ENCODE assay signal across 8 cellular contexts in the genomic region with DNA sequence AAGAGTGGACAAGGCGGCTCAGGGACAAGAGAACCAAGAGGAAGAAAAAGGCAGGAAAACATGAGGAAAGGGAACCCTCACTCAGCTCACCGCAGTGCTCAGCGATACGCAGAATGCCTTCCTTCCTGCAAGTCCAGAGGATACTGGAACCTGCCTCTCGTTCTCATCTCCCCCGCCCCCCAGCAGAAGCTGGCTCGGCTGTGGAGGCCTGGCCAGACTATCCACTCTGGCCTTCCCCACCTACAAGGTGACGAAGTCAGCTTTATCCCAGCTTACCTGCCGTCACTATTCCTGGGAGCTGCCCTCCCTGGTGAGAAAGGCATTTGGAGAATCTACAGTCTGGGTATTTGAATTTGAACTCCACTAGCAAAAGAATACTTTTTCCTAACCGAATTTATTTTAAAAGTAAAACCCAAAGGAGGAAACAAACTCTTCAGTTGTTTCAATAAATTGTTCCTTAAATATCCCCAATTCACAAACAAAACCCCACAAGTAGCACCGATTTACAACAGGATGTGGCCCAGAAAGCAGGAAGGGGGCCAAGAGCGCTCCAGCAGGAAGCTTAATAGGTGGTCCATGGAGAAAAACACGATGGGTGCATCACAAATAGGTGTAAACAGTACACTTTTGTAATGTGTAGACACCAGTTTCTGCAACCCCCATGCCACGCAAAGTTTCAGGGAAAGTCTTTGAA. TPM values are rescaled to one million over a fixed set of nuclear protein-coding genes. Genes with fewer than 3 reads are reported as not detected.
DNase-seq lines count a peak whose midpoint lies in the region; ATAC-seq and TF ChIP-seq lines count a peak whose summit lies in the region.

No MANE protein-coding gene starts in this region.

- no peak overlapping the region for H2BK15ac ChIP-seq in H9 (ENCODE audit: low read depth, low read length)

- H3K4me3 ChIP-seq in iPS-11a (ENCODE audit: low read depth, low read length) (peak overlapping the region; percentile 87), smooth muscle cell (peak overlapping the region; percentile 61)

- no peak overlapping the region for H4K8ac ChIP-seq in H9 (replicated peaks; ENCODE audit: insufficient read length, low read depth, low read length)

- peak; percentile 87 for DNase-seq in H9
- peak in 1 of 2 donors; percentile 42 for DNase-seq in activated naive CD4-positive, alpha-beta T cell treated with anti-CD3 and anti-CD28 coated beads, Interleukin-2, amount 50 U/mL, for 72 hours (ENCODE audit: low spot score in 2 of 2)
- DNase-seq in smooth muscle cell (lab: John Stamatoyannopoulos, UW; ENCODE audit: unreplicated experiment), result no peak
- DNase-seq in GM10266 (ENCODE audit: extremely low spot score), result no peak
- no peak for DNase-seq in NCI-H510A (lab: John Stamatoyannopoulos, UW)
- DNase-seq in NCI-H187 (lab: John Stamatoyannopoulos, UW), result no peak

- peak overlapping the region; percentile 82 for H2BK5ac ChIP-seq in H9 (ENCODE audit: insufficient read length, low read length)

- peaks cover 4 to 10% (median 4%) of the 10 kb centered on the region in 3 experiments for H3K36me3 Mint-ChIP-seq in H9 (ENCODE audit: insufficient read depth in 1 of 3, low read depth in 3 of 3)
- peaks cover 7 to 8% of the 10 kb centered on the region in 2 donors for H3K36me3 Mint-ChIP-seq in activated naive CD4-positive, alpha-beta T cell treated with anti-CD3 and anti-CD28 coated beads, Interleukin-2, amount 50 U/mL, for 72 hours

- WGBS in H9 (ENCODE audit: extremely low coverage, insufficient read length, low lambda C conversion rate), result no CpG with 5 or more reads among the region's 14 CpGs
- WGBS in smooth muscle cell (ENCODE audit: low lambda C conversion rate), result 41% methylated on average over 14 of the region's 14 CpGs

- peak overlapping the region; percentile 31 for H4K5ac ChIP-seq in H9 (ENCODE audit: insufficient read length, low read depth, low read length)

- H3K23ac ChIP-seq in H9 (ENCODE audit: insufficient read length, low read depth, low read length), result no peak overlapping the region

- no peaks in the 10 kb centered on the region for H3K9me3 Mint-ChIP-seq in H9
- H3K9me3 Mint-ChIP-seq in activated naive CD4-positive, alpha-beta T cell treated with anti-CD3 and anti-CD28 coated beads, Interleukin-2, amount 50 U/mL, for 72 hours, result no peaks in the 10 kb centered on the region

- no peaks in the 10 kb centered on the region for H3K36me3 ChIP-seq in smooth muscle cell (ENCODE audit: low read depth)

- no peak for ATAC-seq in activated naive CD4-positive, alpha-beta T cell treated with anti-CD3 and anti-CD28 coated beads, Interleukin-2, amount 50 U/mL, for 72 hours
- ATAC-seq in HG02759 (IDR thresholded peaks at IDR 0.05; ENCODE audit: unreplicated experiment), result no peak

- peak overlapping the region; percentile 90 for H3K4me2 ChIP-seq in H9 (ENCODE audit: insufficient read depth, insufficient read length, low read length)
- peak overlapping the region; percentile 89 for H3K4me2 ChIP-seq in smooth muscle cell

- peaks cover 11% of the 10 kb centered on the region for H3K4me1 ChIP-seq in H9 (ENCODE audit: insufficient read depth, low read length)
- peaks cover 34% of the 10 kb centered on the region for H3K4me1 ChIP-seq in smooth muscle cell (ENCODE audit: low read depth)

- H3K27ac ChIP-seq in H9 (ENCODE audit: insufficient read length, low read depth, low read length) (peak overlapping the region; percentile 99), smooth muscle cell (ENCODE audit: low read depth) (peak overlapping the region; percentile 80)

- H3K56ac ChIP-seq in H9 (ENCODE audit: insufficient read length, low read depth, low read length), result peak overlapping the region; percentile 76

- no peak overlapping the region for H2BK12ac ChIP-seq in H9 (ENCODE audit: insufficient read length, low read depth, low read length)

- H3K23me2 ChIP-seq in H9 (ENCODE audit: insufficient read length, low read depth, low read length, poor library complexity, severe bottlenecking), result peaks cover 38% of the 10 kb centered on the region

- H3F3A ChIP-seq in smooth muscle cell (ENCODE audit: low read depth), result peaks cover 28% of the 10 kb centered on the region

- H3K27ac Mint-ChIP-seq in H9, result peak overlapping the region; percentile 92 to 97 (median 96)
- H3K27ac Mint-ChIP-seq in activated naive CD4-positive, alpha-beta T cell treated with anti-CD3 and anti-CD28 coated beads, Interleukin-2, amount 50 U/mL, for 72 hours, result peak overlapping the region; percentile 26 to 90

- no peak overlapping the region for H2BK20ac ChIP-seq in H9 (ENCODE audit: low read depth, low read length, poor library complexity, severe bottlenecking)

- H4K20me1 ChIP-seq in H9 (ENCODE audit: control insufficient read depth, insufficient read depth, insufficient read length) (peaks cover 6% of the 10 kb centered on the region), smooth muscle cell (ENCODE audit: low read depth) (peaks cover 80% of the 10 kb centered on the region)

- no peak overlapping the region for H3K4ac ChIP-seq in H9 (ENCODE audit: low read depth, low read length)

- peak overlapping the region; percentile 7 for H3K18ac ChIP-seq in H9 (ENCODE audit: insufficient read length, low read depth, low read length)

- no peak overlapping the region for H3T11ph ChIP-seq in H9 (ENCODE audit: low read length)

- TF ChIP-seq CTCF in H9 (conservative IDR thresholded peaks at IDR 0.05), result no peak
- TF ChIP-seq CTCF in smooth muscle cell (IDR thresholded peaks at IDR 0.05; ENCODE audit: borderline replicate concordance, insufficient read depth, poor library complexity, severe bottlenecking), result no peak
- no peak for TF ChIP-seq CTCF in GM10266 (IDR thresholded peaks at IDR 0.05; ENCODE audit: control insufficient read depth, insufficient read depth, low read depth, missing control alignments)

- H3K9me3 ChIP-seq in H9 (ENCODE audit: control insufficient read depth, low read depth, low read length) (no peaks in the 10 kb centered on the region), smooth muscle cell (replicated peaks; ENCODE audit: low read depth) (no peaks in the 10 kb centered on the region)

- H3K27me3 ChIP-seq in H9 (ENCODE audit: insufficient read depth, low read length) (no peaks in the 10 kb centered on the region), smooth muscle cell (ENCODE audit: low read depth) (no peaks in the 10 kb centered on the region)

- H2AFZ ChIP-seq in H9 (ENCODE audit: low read length) (no peak overlapping the region), smooth muscle cell (ENCODE audit: low read depth) (no peak overlapping the region)

- peak overlapping the region; percentile 34 for H4K91ac ChIP-seq in H9 (ENCODE audit: insufficient read length, low read depth, low read length)

- H2AK5ac ChIP-seq in H9 (ENCODE audit: insufficient read length, low read length), result no peak overlapping the region

- no peaks in the 10 kb centered on the region for H3K27me3 Mint-ChIP-seq in H9 (ENCODE audit: low read depth)

- H3K79me2 ChIP-seq in H9 (ENCODE audit: insufficient read depth, low read length) (peaks cover 63% of the 10 kb centered on the region), smooth muscle cell (ENCODE audit: low read depth) (peaks cover 94% of the 10 kb centered on the region)

- peak overlapping the region; percentile 92 to 97 for H3K4me3 Mint-ChIP-seq in H9

- no peak overlapping the region for H2BK120ac ChIP-seq in H9 (ENCODE audit: low read depth, low read length, poor library complexity, severe bottlenecking)

- peaks cover 64 to 66% of the 10 kb centered on the region in 2 experiments for H3K4me1 Mint-ChIP-seq in H9

- H3K9ac ChIP-seq in H9 (ENCODE audit: extremely low read depth, insufficient read length, low read length) (peak overlapping the region; percentile 94), smooth muscle cell (ENCODE audit: low read depth) (peak overlapping the region; percentile 63)

- no peaks in the 10 kb centered on the region for H3K79me1 ChIP-seq in H9 (ENCODE audit: insufficient read depth, low read depth, low read length, poor library complexity, severe bottlenecking)

- H3K14ac ChIP-seq in H9 (ENCODE audit: insufficient read depth, low read length), result peak overlapping the region; percentile 29

RNA-seq across cellular contexts. Expression of gene DIDO1, which starts 2.1 kb away (rescaled TPM):
- total RNA-seq in H9 (2021) (85.9 TPM in 2 replicates), smooth muscle cell (24.6 and 25.8 TPM in 2 replicates)
- 10 to 100 TPM; 40.1 to 52.7 TPM for total RNA-seq in activated naive CD4-positive, alpha-beta T cell treated with anti-CD3 and anti-CD28 coated beads, Interleukin-2, amount 50 U/mL, for 72 hours
- polyA plus RNA-seq in smooth muscle cell, result 14.4 and 16.0 TPM in 2 replicates

RNA-seq across cellular contexts. Expression of gene GID8, which starts 9.6 kb away (rescaled TPM):
- 60.9 and 62.9 TPM in 2 replicates for total RNA-seq in H9 (2021)
- 10 to 100 TPM; 39.7 to 47.3 TPM for total RNA-seq in activated naive CD4-positive, alpha-beta T cell treated with anti-CD3 and anti-CD28 coated beads, Interleukin-2, amount 50 U/mL, for 72 hours
- total RNA-seq in smooth muscle cell, result 23.5 and 34.8 TPM in 2 replicates
- 13.9 and 20.8 TPM in 2 replicates for polyA plus RNA-seq in smooth muscle cell

RNA-seq across cellular contexts. Expression of gene SLC17A9, which starts 24.1 kb away (rescaled TPM):
- total RNA-seq in H9 (2021) (19.9 and 20.9 TPM in 2 replicates), smooth muscle cell (32.4 and 32.5 TPM in 2 replicates)
- 10 to 100 TPM; 17.5 to 22.0 TPM for total RNA-seq in activated naive CD4-positive, alpha-beta T cell treated with anti-CD3 and anti-CD28 coated beads, Interleukin-2, amount 50 U/mL, for 72 hours
- 92.5 and 96.7 TPM in 2 replicates for polyA plus RNA-seq in smooth muscle cell
